Comparison of ENCODE assay signal across 24 cellular contexts in the genomic region with DNA sequence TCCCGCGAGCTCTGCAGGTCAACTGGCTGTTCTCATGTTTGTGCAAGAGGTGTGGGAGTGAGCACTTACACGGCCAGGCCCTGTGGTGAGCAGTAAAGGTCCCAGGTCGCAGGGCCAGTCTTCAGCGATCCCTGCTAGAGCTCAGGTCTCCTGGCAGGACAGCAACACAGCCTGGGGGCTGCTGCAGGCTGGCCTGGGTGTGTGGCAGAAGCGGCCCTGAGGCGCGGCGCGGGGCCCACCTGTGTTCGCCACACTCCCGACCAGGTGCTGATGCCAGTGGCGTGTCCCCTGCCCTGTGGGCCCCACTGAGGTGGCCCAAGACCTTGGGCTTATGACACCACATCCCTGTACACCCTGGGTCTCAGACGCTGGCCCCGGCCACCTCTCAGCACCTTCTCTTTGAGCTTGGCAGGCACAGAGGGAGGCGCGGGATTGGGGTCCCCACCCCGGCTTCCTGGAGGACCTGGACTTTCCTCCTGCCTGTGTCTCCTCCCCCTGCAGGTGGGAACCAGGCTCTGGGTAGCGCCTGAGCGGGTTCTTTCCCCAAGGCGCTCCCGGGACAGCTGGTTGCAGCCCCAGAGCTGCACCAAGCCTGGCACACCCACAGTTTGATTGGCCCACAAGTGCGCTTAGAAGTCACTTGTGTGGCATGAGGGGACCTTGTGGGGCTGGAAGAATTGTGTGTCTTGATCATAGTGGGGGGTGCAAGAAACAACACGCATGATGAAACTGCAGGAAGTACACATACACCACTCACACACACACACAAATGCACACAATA. TPM values are rescaled to one million over a fixed set of nuclear protein-coding genes. Genes with fewer than 3 reads are reported as not detected.
"Had no signal": no experiment of that assay in that cellular context is flagged by ENCODE, and none has a peak within 500 bp of the region (broad histone marks: within the 10 kb centered on the region; RNA-seq: fewer than 3 reads in every experiment).

No MANE protein-coding gene starts in this region.

- DNase-seq: activated CD4-positive, alpha-beta T cell treated with anti-CD3 and anti-CD28 coated beads for 1 hour; activated CD4-positive, alpha-beta T cell treated with anti-CD3 and anti-CD28 coated beads, Interleukin-2, amount 50 U/mL, for 48 hours; activated T-cell treated with anti-CD3 and anti-CD28 coated beads, Interleukin-2, amount 50 U/mL, for 1 hour; adrenal gland; colonic mucosa; glutamatergic neuron; hypothalamus; kidney glomerular epithelial cell; lower lobe of right lung; midbrain; retina; stimulated activated CD4-positive, alpha-beta T cell treated with anti-CD3 and anti-CD28 coated beads, Interleukin-4, amount 100 ng/mL, for 4 hours; stimulated activated CD8-positive, alpha-beta memory T cell treated with anti-CD3 and anti-CD28 coated beads, Interleukin-4, amount 100 ng/mL, for 48 hours; stimulated activated naive CD4-positive, alpha-beta T cell treated with Interleukin-2 at 50 U/mL for 16 hours; substantia nigra had no signal

- H3K27ac Mint-ChIP-seq: activated naive CD4-positive, alpha-beta T cell treated with anti-CD3 and anti-CD28 coated beads, Interleukin-2, amount 50 U/mL, for 24 hours; activated T-helper 2 cell treated with anti-CD3 and anti-CD28 coated beads, Interferon-gamma antibody, Interleukin-2, Interleukin-4, amounts not matched to agents 10 μg/mL and 5 μg/mL and 100 μg/mL, durations not matched to agents 14 hours and 24 hours and 36 hours had no signal

- H3K36me3 Mint-ChIP-seq: activated naive CD4-positive, alpha-beta T cell treated with anti-CD3 and anti-CD28 coated beads, Interleukin-2, amount 50 U/mL, for 24 hours had no signal

- H3K27ac ChIP-seq: adrenal gland, cardiac muscle cell, colonic mucosa, lower lobe of right lung, parathyroid adenoma, skin epidermis, tibial nerve had no signal

- H3K36me3 ChIP-seq: adrenal gland, cardiac muscle cell, colonic mucosa, lower lobe of right lung had no signal

- H3K9ac ChIP-seq: parathyroid adenoma had no signal

- H3K9me3 ChIP-seq: adrenal gland, colonic mucosa, lower lobe of right lung, tibial nerve had no signal

- H3K4me1 ChIP-seq: adrenal gland, colonic mucosa, lower lobe of right lung, parathyroid adenoma had no signal

- H3K27me3 ChIP-seq: adrenal gland, cardiac muscle cell, colonic mucosa, tibial nerve had no signal

- H3K4me3 Mint-ChIP-seq: activated naive CD4-positive, alpha-beta T cell treated with anti-CD3 and anti-CD28 coated beads, Interleukin-2, amount 50 U/mL, for 24 hours; neural crest cell had no signal

- H3K9me3 Mint-ChIP-seq: activated naive CD4-positive, alpha-beta T cell treated with anti-CD3 and anti-CD28 coated beads, Interleukin-2, amount 50 U/mL, for 24 hours; activated T-helper 2 cell treated with anti-CD3 and anti-CD28 coated beads, Interferon-gamma antibody, Interleukin-2, Interleukin-4, amounts not matched to agents 10 μg/mL and 5 μg/mL and 100 μg/mL, durations not matched to agents 14 hours and 24 hours and 36 hours; neural crest cell had no signal

- H3K4me3 ChIP-seq: adrenal gland, cardiac muscle cell, colonic mucosa, lower lobe of right lung, skin epidermis, tibial nerve had no signal

- H3K4me1 Mint-ChIP-seq: activated naive CD4-positive, alpha-beta T cell treated with anti-CD3 and anti-CD28 coated beads, Interleukin-2, amount 50 U/mL, for 24 hours had no signal

- ATAC-seq: esophagus mucosa, lower lobe of right lung had no signal

RNA-seq across cellular contexts. Expression of gene TWIST2, which starts 59.2 kb away (rescaled TPM):
- total RNA-seq: activated T-helper 2 cell treated with anti-CD3 and anti-CD28 coated beads, Interferon-gamma antibody, Interleukin-2, Interleukin-4, amounts not matched to agents 10 μg/mL and 5 μg/mL and 100 μg/mL, durations not matched to agents 14 hours and 24 hours and 36 hours; cardiac muscle cell; T-helper 1 cell treated with Interleukin-12 subunit alpha and Interleukin-12 subunit beta and Interleukin-4 antibody, amounts not matched to agents 30 ng/mL and 1 ng/mL, for 36 hours had no signal
- polyA plus RNA-seq: cardiac muscle cell had no signal
